Comparison of ENCODE assay signal across 1 cellular context in the genomic region with DNA sequence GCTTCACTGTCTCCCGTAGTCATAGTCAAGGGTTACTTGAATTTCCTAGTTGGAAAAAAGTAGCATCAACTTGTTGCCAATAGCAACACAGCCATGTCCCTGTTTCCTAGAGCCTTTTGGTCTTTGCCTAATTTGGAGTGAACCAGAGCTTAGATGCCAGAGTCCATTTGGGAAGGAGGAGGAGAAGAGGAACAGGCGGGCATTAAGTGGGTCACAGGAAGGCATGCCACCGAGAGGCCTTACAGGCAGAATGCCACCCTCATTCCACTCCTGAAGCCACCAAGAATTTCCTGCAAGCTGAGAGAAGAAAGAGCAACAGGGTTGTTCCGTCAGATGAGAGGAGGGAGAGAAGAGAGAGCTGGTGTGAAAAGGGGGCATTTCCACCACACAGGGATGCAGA.
TF ChIP-seq lines count a peak whose summit lies in the region.

No MANE protein-coding gene starts in this region.

TF ChIP-seq in GM23338, 12 proteins besides CTCF, POLR2A, EP300 and RAD21 (continued from another document):
- TF ChIP-seq, protein P1, sequence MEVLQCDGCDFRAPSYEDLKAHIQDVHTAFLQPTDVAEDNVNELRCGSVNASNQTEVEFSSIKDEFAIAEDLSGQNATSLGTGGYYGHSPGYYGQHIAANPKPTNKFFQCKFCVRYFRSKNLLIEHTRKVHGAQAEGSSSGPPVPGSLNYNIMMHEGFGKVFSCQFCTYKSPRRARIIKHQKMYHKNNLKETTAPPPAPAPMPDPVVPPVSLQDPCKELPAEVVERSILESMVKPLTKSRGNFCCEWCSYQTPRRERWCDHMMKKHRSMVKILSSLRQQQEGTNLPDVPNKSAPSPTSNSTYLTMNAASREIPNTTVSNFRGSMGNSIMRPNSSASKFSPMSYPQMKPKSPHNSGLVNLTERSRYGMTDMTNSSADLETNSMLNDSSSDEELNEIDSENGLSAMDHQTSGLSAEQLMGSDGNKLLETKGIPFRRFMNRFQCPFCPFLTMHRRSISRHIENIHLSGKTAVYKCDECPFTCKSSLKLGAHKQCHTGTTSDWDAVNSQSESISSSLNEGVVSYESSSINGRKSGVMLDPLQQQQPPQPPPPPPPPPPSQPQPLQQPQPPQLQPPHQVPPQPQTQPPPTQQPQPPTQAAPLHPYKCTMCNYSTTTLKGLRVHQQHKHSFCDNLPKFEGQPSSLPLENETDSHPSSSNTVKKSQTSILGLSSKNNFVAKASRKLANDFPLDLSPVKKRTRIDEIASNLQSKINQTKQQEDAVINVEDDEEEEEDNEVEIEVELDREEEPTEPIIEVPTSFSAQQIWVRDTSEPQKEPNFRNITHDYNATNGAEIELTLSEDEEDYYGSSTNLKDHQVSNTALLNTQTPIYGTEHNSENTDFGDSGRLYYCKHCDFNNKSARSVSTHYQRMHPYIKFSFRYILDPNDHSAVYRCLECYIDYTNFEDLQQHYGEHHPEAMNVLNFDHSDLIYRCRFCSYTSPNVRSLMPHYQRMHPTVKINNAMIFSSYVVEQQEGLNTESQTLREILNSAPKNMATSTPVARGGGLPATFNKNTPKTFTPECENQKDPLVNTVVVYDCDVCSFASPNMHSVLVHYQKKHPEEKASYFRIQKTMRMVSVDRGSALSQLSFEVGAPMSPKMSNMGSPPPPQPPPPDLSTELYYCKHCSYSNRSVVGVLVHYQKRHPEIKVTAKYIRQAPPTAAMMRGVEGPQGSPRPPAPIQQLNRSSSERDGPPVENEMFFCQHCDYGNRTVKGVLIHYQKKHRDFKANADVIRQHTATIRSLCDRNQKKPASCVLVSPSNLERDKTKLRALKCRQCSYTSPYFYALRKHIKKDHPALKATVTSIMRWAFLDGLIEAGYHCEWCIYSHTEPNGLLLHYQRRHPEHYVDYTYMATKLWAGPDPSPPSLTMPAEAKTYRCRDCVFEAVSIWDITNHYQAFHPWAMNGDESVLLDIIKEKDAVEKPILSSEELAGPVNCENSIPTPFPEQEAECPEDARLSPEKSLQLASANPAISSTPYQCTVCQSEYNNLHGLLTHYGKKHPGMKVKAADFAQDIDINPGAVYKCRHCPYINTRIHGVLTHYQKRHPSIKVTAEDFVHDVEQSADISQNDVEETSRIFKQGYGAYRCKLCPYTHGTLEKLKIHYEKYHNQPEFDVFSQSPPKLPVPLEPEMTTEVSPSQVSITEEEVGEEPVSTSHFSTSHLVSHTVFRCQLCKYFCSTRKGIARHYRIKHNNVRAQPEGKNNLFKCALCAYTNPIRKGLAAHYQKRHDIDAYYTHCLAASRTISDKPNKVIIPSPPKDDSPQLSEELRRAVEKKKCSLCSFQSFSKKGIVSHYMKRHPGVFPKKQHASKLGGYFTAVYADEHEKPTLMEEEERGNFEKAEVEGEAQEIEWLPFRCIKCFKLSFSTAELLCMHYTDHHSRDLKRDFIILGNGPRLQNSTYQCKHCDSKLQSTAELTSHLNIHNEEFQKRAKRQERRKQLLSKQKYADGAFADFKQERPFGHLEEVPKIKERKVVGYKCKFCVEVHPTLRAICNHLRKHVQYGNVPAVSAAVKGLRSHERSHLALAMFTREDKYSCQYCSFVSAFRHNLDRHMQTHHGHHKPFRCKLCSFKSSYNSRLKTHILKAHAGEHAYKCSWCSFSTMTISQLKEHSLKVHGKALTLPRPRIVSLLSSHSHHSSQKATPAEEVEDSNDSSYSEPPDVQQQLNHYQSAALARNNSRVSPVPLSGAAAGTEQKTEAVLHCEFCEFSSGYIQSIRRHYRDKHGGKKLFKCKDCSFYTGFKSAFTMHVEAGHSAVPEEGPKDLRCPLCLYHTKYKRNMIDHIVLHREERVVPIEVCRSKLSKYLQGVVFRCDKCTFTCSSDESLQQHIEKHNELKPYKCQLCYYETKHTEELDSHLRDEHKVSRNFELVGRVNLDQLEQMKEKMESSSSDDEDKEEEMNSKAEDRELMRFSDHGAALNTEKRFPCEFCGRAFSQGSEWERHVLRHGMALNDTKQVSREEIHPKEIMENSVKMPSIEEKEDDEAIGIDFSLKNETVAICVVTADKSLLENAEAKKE (CRISPR knock-in tag; IDR thresholded peaks at IDR 0.05): no peak
- TF ChIP-seq ZNF114 (CRISPR knock-in tag; IDR thresholded peaks at IDR 0.05): no peak
- no peak for TF ChIP-seq ZNF331 (CRISPR knock-in tag; IDR thresholded peaks at IDR 0.05; ENCODE audit: low read depth)
- TF ChIP-seq NANOG (IDR thresholded peaks at IDR 0.05; ENCODE audit: borderline replicate concordance): no peak
- TF ChIP-seq, protein P2, sequence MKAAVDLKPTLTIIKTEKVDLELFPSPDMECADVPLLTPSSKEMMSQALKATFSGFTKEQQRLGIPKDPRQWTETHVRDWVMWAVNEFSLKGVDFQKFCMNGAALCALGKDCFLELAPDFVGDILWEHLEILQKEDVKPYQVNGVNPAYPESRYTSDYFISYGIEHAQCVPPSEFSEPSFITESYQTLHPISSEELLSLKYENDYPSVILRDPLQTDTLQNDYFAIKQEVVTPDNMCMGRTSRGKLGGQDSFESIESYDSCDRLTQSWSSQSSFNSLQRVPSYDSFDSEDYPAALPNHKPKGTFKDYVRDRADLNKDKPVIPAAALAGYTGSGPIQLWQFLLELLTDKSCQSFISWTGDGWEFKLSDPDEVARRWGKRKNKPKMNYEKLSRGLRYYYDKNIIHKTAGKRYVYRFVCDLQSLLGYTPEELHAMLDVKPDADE (IDR thresholded peaks at IDR 0.05): no peak
- TF ChIP-seq EZH2phosphoT487 (IDR thresholded peaks at IDR 0.05; ENCODE audit: unreplicated experiment): no peak
- TF ChIP-seq, protein P3, sequence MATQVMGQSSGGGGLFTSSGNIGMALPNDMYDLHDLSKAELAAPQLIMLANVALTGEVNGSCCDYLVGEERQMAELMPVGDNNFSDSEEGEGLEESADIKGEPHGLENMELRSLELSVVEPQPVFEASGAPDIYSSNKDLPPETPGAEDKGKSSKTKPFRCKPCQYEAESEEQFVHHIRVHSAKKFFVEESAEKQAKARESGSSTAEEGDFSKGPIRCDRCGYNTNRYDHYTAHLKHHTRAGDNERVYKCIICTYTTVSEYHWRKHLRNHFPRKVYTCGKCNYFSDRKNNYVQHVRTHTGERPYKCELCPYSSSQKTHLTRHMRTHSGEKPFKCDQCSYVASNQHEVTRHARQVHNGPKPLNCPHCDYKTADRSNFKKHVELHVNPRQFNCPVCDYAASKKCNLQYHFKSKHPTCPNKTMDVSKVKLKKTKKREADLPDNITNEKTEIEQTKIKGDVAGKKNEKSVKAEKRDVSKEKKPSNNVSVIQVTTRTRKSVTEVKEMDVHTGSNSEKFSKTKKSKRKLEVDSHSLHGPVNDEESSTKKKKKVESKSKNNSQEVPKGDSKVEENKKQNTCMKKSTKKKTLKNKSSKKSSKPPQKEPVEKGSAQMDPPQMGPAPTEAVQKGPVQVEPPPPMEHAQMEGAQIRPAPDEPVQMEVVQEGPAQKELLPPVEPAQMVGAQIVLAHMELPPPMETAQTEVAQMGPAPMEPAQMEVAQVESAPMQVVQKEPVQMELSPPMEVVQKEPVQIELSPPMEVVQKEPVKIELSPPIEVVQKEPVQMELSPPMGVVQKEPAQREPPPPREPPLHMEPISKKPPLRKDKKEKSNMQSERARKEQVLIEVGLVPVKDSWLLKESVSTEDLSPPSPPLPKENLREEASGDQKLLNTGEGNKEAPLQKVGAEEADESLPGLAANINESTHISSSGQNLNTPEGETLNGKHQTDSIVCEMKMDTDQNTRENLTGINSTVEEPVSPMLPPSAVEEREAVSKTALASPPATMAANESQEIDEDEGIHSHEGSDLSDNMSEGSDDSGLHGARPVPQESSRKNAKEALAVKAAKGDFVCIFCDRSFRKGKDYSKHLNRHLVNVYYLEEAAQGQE (IDR thresholded peaks at IDR 0.05; ENCODE audit: unreplicated experiment): no peak
- TF ChIP-seq STAT1 (IDR thresholded peaks at IDR 0.05; ENCODE audit: unreplicated experiment): no peak
- no peak for TF ChIP-seq POLR2AphosphoS5 (IDR thresholded peaks at IDR 0.05; ENCODE audit: low read depth)
- TF ChIP-seq EZH2 (IDR thresholded peaks at IDR 0.05; ENCODE audit: low read depth, unreplicated experiment): no peak
- no peak for TF ChIP-seq CREB1 (CRISPR knock-in tag; IDR thresholded peaks at IDR 0.05; ENCODE audit: low read depth)
TF ChIP-seq in GM23338: peak in this region for 0.
